ENCODE assay signal across 12 cellular contexts in genomic region chr6:31614674-31615578, GRCh38. TPM values are rescaled to one million over a fixed set of nuclear protein-coding genes. Genes with fewer than 3 reads are reported as not detected.
DNase-seq lines count a peak whose midpoint lies in the region; ATAC-seq, FAIRE-seq and TF ChIP-seq lines count a peak whose summit lies in the region.
"Had no signal": no experiment of that assay in that cellular context is flagged by ENCODE, and none has a peak within 500 bp of the region (broad histone marks: within the 10 kb centered on the region; RNA-seq: fewer than 3 reads in every experiment).

Gene AIF1, plus strand, starts transcription at chr6:31615234. Its CDS starts 96 bp downstream, at chr6:31615330.

- peak within 1 kb of the TSS; percentile 30 to 84 for H3K9ac ChIP-seq in K562 (ENCODE audit: insufficient read depth in 1 of 2, low read depth in 2 of 2, low read length in 2 of 2)

- no peaks in the 10 kb centered on the region for H3K27me3 ChIP-seq in right atrium auricular region
- no peaks in the 10 kb centered on the region for H3K27me3 ChIP-seq in K562 (ENCODE audit: control insufficient read depth in 2 of 2, insufficient read depth in 2 of 2, low read length in 2 of 2)
- no peaks in the 10 kb centered on the region for H3K27me3 ChIP-seq in muscle layer of duodenum (ENCODE audit: low read depth, low read length)

- FAIRE-seq in K562 (lab: Jason Lieb, UNC): no peak
- FAIRE-seq: astrocyte, islet of Langerhans had no signal

- H3K4me1 ChIP-seq in right atrium auricular region: no peaks in the 10 kb centered on the region
- H3K4me1 ChIP-seq in K562 (replicated peaks in 1 of 2; ENCODE audit: control insufficient read depth in 2 of 2, insufficient read depth in 2 of 2, low read length in 2 of 2): peaks cover 27 to 36% of the 10 kb centered on the region in 2 experiments
- H3K4me1 ChIP-seq in muscle layer of duodenum (ENCODE audit: control insufficient read depth in 1 of 2, insufficient read depth in 2 of 2, low read length in 2 of 2): no peaks in the 10 kb centered on the region

- in situ Hi-C loops in K562 (cut with MboI): no loop called here

- H4K20me1 ChIP-seq in K562 (replicated peaks; ENCODE audit: control insufficient read depth, insufficient read depth, low read length): no peaks in the 10 kb centered on the region

- TF ChIP-seq RAD21 in K562 (CRISPR knock-in tag; conservative IDR thresholded peaks at IDR 0.05 in 1 of 2, IDR thresholded peaks at IDR 0.05 in 1 of 2): no peak

- ATAC-seq in Right ventricle myocardium inferior (peak; percentile 32), K562 (no peak; the same call in 2 of the 3 replicates), HG02571 (IDR thresholded peaks at IDR 0.05; ENCODE audit: unreplicated experiment) (no peak)

- H3K9me3 ChIP-seq in right atrium auricular region: no peaks in the 10 kb centered on the region
- H3K9me3 ChIP-seq in K562 (replicated peaks; ENCODE audit: control insufficient read depth, insufficient read depth, low read depth, low read length): no peaks in the 10 kb centered on the region
- no peaks in the 10 kb centered on the region for H3K9me3 ChIP-seq in muscle layer of duodenum (ENCODE audit: control insufficient read depth in 1 of 2, low read length in 2 of 2)

- TF ChIP-seq POLR2A in K562 (conservative IDR thresholded peaks at IDR 0.05): no peak

- no peaks in the 10 kb centered on the region; the same call in 2 of the 3 replicates for H3K79me2 ChIP-seq in K562 (ENCODE audit: control insufficient read depth, insufficient read depth, low read length)

- H3K4me3 ChIP-seq in right atrium auricular region (peak within 1 kb of the TSS in 1 of 2 donors; percentile 22), K562 (no peak within 1 kb of the TSS), muscle layer of duodenum (ENCODE audit: low read depth in 1 of 2, low read length in 2 of 2) (peak within 1 kb of the TSS in 1 of 2 donors; percentile 50)

- H3K36me3 ChIP-seq in right atrium auricular region (no peaks in the 10 kb centered on the region), K562 (ENCODE audit: control insufficient read depth, insufficient read depth, low read length) (no peaks in the 10 kb centered on the region), muscle layer of duodenum (ENCODE audit: control insufficient read depth in 1 of 2, insufficient read depth in 2 of 2, low read length in 2 of 2) (no peaks in the 10 kb centered on the region)

- CTCF ChIA-PET in K562 (lab: Yijun Ruan, JAX; ENCODE audit: low intra/inter-chr PET ratio): no interaction called here

- 51% methylated on average over 7 of the region's 7 CpGs for WGBS in K562 (ENCODE audit: insufficient coverage, low coverage, missing lambda C conversion rate)

- peak within 1 kb of the TSS; percentile 57 for H3K4me2 ChIP-seq in K562 (ENCODE audit: insufficient read depth, low read length)

- H3K27ac ChIP-seq in right atrium auricular region (peak within 1 kb of the TSS in 1 of 2 donors; percentile 40), K562 (ENCODE audit: extremely low read depth, low read depth, low read length) (peak within 1 kb of the TSS; percentile 49; the same call in 2 of the 3 replicates), muscle layer of duodenum (ENCODE audit: low read length) (peak within 1 kb of the TSS; percentile 56)

- no TSS peak for BruUV-seq in K562 (replicated peaks; lab: Mats Ljungman, UMichigan)

- intact Hi-C loops in Right ventricle myocardium inferior (cut with DNase I) (no loop called here), K562 (cut with micrococcal nuclease) (no loop called here)

- no peak for DNase-seq in Right ventricle myocardium inferior (ENCODE audit: missing footprints)
- no peak for DNase-seq in right atrium auricular region (ENCODE audit: low spot score)
- DNase-seq in K562 (ENCODE audit: extremely low read depth in 1 of 4, low spot score in 3 of 4): peak in 3 of 4 experiments; percentile 21 to 50 (median 46)
- no peak for DNase-seq in kidney tubule cell (ENCODE audit: low spot score)
- DNase-seq in NCI-H524 (lab: John Stamatoyannopoulos, UW): no peak
- no peak for DNase-seq in activated CD4-positive, alpha-beta T cell treated with anti-CD3 and anti-CD28 coated beads, Interleukin-2, amount 50 U/mL, for 1 hour
- DNase-seq: H7, NCI-H446 treated with DMSO at 0.1 percent for 48 hours had no signal

- POLR2A ChIA-PET in K562 (lab: Yijun Ruan, JAX): interaction anchor here (0.6 kb wide), 1 partner anchor 77 kb away, joined by 5 read pairs; no protein-coding TSS in a partner anchor

- no peak for TF ChIP-seq EP300 in K562 (IDR thresholded peaks at IDR 0.05; ENCODE audit: low read length)

- TF ChIP-seq CTCF in right atrium auricular region (IDR thresholded peaks at IDR 0.05) (no peak), K562 (IDR thresholded peaks at IDR 0.05 in 2 of 3, conservative IDR thresholded peaks at IDR 0.05 in 1 of 3; ENCODE audit: insufficient read depth in 2 of 3, low read depth in 1 of 3, low read length in 3 of 3) (no peak)

- no peaks in the 10 kb centered on the region for H3K9me1 ChIP-seq in K562 (ENCODE audit: control insufficient read depth, insufficient read depth, low read length)

- peak within 1 kb of the TSS; percentile 58 for H2AFZ ChIP-seq in K562 (ENCODE audit: low read depth, low read length)

TF ChIP-seq in K562, 482 proteins besides CTCF, POLR2A, EP300 and RAD21 (continues in another document):
- TF ChIP-seq STAT5B (CRISPR knock-in tag; IDR thresholded peaks at IDR 0.05) (no peak), KLF1 (tag; IDR thresholded peaks at IDR 0.05) (no peak), SMARCA5 (IDR thresholded peaks at IDR 0.05) (peak; percentile 16; the same call in 1 of the 2 replicates), MAFK (IDR thresholded peaks at IDR 0.05; ENCODE audit: low read length) (peak; percentile 54; the same call in 1 of the 2 replicates), SPI1 (IDR thresholded peaks at IDR 0.05; ENCODE audit: borderline replicate concordance, low read depth, low read length) (peak; percentile 94), CREM (IDR thresholded peaks at IDR 0.05; ENCODE audit: low read depth) (no peak), HOXB6 (CRISPR knock-in tag; IDR thresholded peaks at IDR 0.05; ENCODE audit: borderline replicate concordance) (no peak), TRIM24 (IDR thresholded peaks at IDR 0.05) (no peak), MTA1 (IDR thresholded peaks at IDR 0.05; ENCODE audit: borderline replicate concordance) (0 out of 2 replicates have a peak, but pooled peaks have one; percentile 55), NEUROD1 (IDR thresholded peaks at IDR 0.05; ENCODE audit: borderline replicate concordance, low read depth, low read length, partially characterized antibody) (peak; percentile 14), ZSCAN29 (IDR thresholded peaks at IDR 0.05) (no peak), MXI1 (IDR thresholded peaks at IDR 0.05; ENCODE audit: low read depth, low read length) (no peak), SMARCE1 (IDR thresholded peaks at IDR 0.05) (peak; percentile 62; the same call in 1 of the 2 replicates), PML (IDR thresholded peaks at IDR 0.05; ENCODE audit: low read length) (no peak), SMARCA4 (IDR thresholded peaks at IDR 0.05) (peak; percentile 48; the same call in 1 of the 2 replicates), NBN (IDR thresholded peaks at IDR 0.05; ENCODE audit: low read depth) (no peak), ETV6 (IDR thresholded peaks at IDR 0.05; ENCODE audit: borderline replicate concordance in 1 of 2, low read depth in 2 of 2, low read length in 1 of 2) (peak in 1 of 2 experiments; percentile 75; a peak in 2 of 4 replicates), ETV6 (CRISPR knock-in tag; IDR thresholded peaks at IDR 0.05; ENCODE audit: borderline replicate concordance) (no peak), GTF2F1 (IDR thresholded peaks at IDR 0.05; ENCODE audit: low read depth, low read length) (no peak), ZFX (CRISPR knock-in tag; IDR thresholded peaks at IDR 0.05) (no peak; the same call in 1 of the 2 replicates)
- TF ChIP-seq, protein P1, sequence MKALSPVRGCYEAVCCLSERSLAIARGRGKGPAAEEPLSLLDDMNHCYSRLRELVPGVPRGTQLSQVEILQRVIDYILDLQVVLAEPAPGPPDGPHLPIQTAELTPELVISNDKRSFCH (CRISPR knock-in tag; IDR thresholded peaks at IDR 0.05): no peak
- TF ChIP-seq, protein P1 (tag; IDR thresholded peaks at IDR 0.05): no peak
- TF ChIP-seq, protein P2, sequence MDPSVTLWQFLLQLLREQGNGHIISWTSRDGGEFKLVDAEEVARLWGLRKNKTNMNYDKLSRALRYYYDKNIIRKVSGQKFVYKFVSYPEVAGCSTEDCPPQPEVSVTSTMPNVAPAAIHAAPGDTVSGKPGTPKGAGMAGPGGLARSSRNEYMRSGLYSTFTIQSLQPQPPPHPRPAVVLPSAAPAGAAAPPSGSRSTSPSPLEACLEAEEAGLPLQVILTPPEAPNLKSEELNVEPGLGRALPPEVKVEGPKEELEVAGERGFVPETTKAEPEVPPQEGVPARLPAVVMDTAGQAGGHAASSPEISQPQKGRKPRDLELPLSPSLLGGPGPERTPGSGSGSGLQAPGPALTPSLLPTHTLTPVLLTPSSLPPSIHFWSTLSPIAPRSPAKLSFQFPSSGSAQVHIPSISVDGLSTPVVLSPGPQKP (CRISPR knock-in tag; IDR thresholded peaks at IDR 0.05): no peak

RNA-seq across cellular contexts. Expression of gene AIF1, which starts in this region (rescaled TPM):
- total RNA-seq in Right ventricle myocardium inferior (22.1 TPM), right atrium auricular region (10 to 100 TPM in 1 of 2 donors, 1 to 10 TPM in 1; 8.3 to 27.3 TPM), K562 (2014; rRNA removed) (11.9 and 17.2 TPM in 2 replicates), K562 (2014; rRNA removed; fragmentation: Illumina TruSeq; extraction: Trizol) (19.4 and 22.7 TPM in 2 replicates), K562 (2015; rRNA removed; fragmentation: Illumina TruSeq; extraction: Trizol) (27.6 and 29.3 TPM in 2 replicates), K562 (2021) (9.2 and 9.4 TPM in 2 replicates)
- 1.2 and 2.1 TPM in 2 replicates for total RNA-seq in K562 (2011; cell fraction: chromatin; rRNA removed; ENCODE audit: low replicate concordance)
- total RNA-seq in K562 (2011; cell fraction: nucleolus; rRNA removed): 0.79 and 1.5 TPM in 2 replicates
- 0.92 and 1.2 TPM in 2 replicates for total RNA-seq in K562 (2011; cell fraction: nucleoplasm; rRNA removed)
- polyA plus RNA-seq in K562 (2011; rRNA removed) (10.8 and 15.6 TPM in 2 replicates), K562 (2014; fragmentation: Illumina TruSeq; extraction: Trizol) (19.9 and 21.2 TPM in 2 replicates), K562 (2014; fragmentation: Nextera tagmentation; extraction: Ambion mirVana) (10 to 100 TPM; 31.2 to 33.4 TPM), K562 (2014; rRNA removed) (18.9 and 23.5 TPM in 2 replicates)
- polyA plus RNA-seq in K562 (2011; cell fraction: cytosol; rRNA removed): 4.6 and 12.9 TPM in 2 replicates
- 4.4 and 8.5 TPM in 2 replicates for polyA plus RNA-seq in K562 (2011; cell fraction: nucleus; rRNA removed)
- 16.9 and 18.8 TPM in 2 replicates for polyA plus RNA-seq in K562 (2012)
- 6.0 and 11.1 TPM in 2 replicates for polyA minus RNA-seq in K562 (2011; rRNA and poly(A)+ RNA removed)
- 5.0 and 5.7 TPM in 2 replicates for polyA minus RNA-seq in K562 (2011; cell fraction: cytosol; rRNA and poly(A)+ RNA removed)
- 1.1 and 3.7 TPM in 2 replicates for polyA minus RNA-seq in K562 (2011; cell fraction: nucleus; rRNA and poly(A)+ RNA removed)
- total RNA-seq: astrocyte had no signal

Comparison
In these comparisons a context has a peak if more than half of its experiments do, and no peak if none do; other contexts are left out.
1. DNase-seq: peak in K562 (3 of 4); none in Right ventricle myocardium inferior (single experiment), right atrium auricular region (single experiment), kidney tubule cell (single experiment), NCI-H524 (0 of 2) and activated CD4-positive, alpha-beta T cell treated with anti-CD3 and anti-CD28 coated beads, Interleukin-2, amount 50 U/mL, for 1 hour (single experiment).